In genomic region chr22:30695351-30695762, GRCh38 we compare ENCODE assay signal across 10 cellular contexts. TPM values are rescaled to one million over a fixed set of nuclear protein-coding genes. Genes with fewer than 3 reads are reported as not detected.
DNase-seq lines count a peak whose midpoint lies in the region; ATAC-seq and TF ChIP-seq lines count a peak whose summit lies in the region.
"Had no signal": no experiment of that assay in that cellular context is flagged by ENCODE, and none has a peak within 500 bp of the region (broad histone marks: within the 10 kb centered on the region; RNA-seq: fewer than 3 reads in every experiment).

No MANE protein-coding gene starts in this region.

- no peaks in the 10 kb centered on the region for H3K9me3 Mint-ChIP-seq in HFFc6

- intact Hi-C loops in ascending aorta (cut with DNase I) = loop anchor here (2.0 kb wide), 1 partner anchor 61 kb away; the partner anchor contains the start of gene SLC35E4

- H3K4me3 ChIP-seq in ascending aorta (peak overlapping the region; percentile 73 to 74), iPS-18c (ENCODE audit: insufficient read depth, low read depth, low read length) (peak overlapping the region; percentile 83), skin epidermis (peak overlapping the region; percentile 39 to 71 (median 51))

- H3K4me3 Mint-ChIP-seq in HFFc6 = 0 out of 2 replicates have a peak overlapping the region, but pooled peaks have one; percentile 11

- H3K27ac Mint-ChIP-seq in HFFc6 = no peak overlapping the region

- H3K36me3 ChIP-seq in ascending aorta = no peaks in the 10 kb centered on the region
- H3K36me3 ChIP-seq: neutrophil, SJSA1 had no signal

- no peaks in the 10 kb centered on the region for H3K36me3 Mint-ChIP-seq in HFFc6 (ENCODE audit: low read depth)

- H3K27ac ChIP-seq in ascending aorta (no peak overlapping the region), skin epidermis (peak overlapping the region in 7 of 21 experiments; percentile 0 to 72 (median 39))
- H3K27ac ChIP-seq: neutrophil, SJSA1 had no signal

- ATAC-seq in GM21360 (IDR thresholded peaks at IDR 0.05; ENCODE audit: unreplicated experiment) = no peak

- H3K27me3 ChIP-seq in ascending aorta = no peaks in the 10 kb centered on the region

- H3K9me3 ChIP-seq in ascending aorta (no peaks in the 10 kb centered on the region), iPS-18c (ENCODE audit: control insufficient read depth, insufficient read depth, low read length) (no peaks in the 10 kb centered on the region)
- H3K9me3 ChIP-seq: neutrophil, SJSA1 had no signal

- H3K4me1 Mint-ChIP-seq in HFFc6 (ENCODE audit: low read depth) = no peaks in the 10 kb centered on the region

- TF ChIP-seq CTCF in HFFc6 (IDR thresholded peaks at IDR 0.05) = no peak
- TF ChIP-seq CTCF in ascending aorta (IDR thresholded peaks at IDR 0.05) = no peak

- peaks cover 44% of the 10 kb centered on the region for H3K27me3 Mint-ChIP-seq in HFFc6 (ENCODE audit: insufficient read depth)

- DNase-seq in HFFc6 (no peak), ascending aorta (ENCODE audit: low spot score in 2 of 2) (no peak), kidney glomerular epithelial cell (lab: John Stamatoyannopoulos, UW) (no peak), amniotic stem cell (lab: John Stamatoyannopoulos, UW) (no peak)
- no peak for DNase-seq in activated effector memory CD4-positive, alpha-beta T cell treated with anti-CD3 and anti-CD28 coated beads, Interleukin-2, amount 50 U/mL, for 16 hours

- peaks cover 0 to 8% of the 10 kb centered on the region in 2 donors for H3K4me1 ChIP-seq in ascending aorta

RNA-seq across cellular contexts. Expression of gene OSBP2, which starts 0.7 kb away (rescaled TPM):
- total RNA-seq in HFFc6 (2021; fragmentation: NEBNext Ultra II Directional; extraction: Animal tissue kit (Norgen Biotek cat#: 25700)) = under 1 TPM in 5 of 6 experiments, not detected in 1; 0.09 to 0.37 (median 0.28) TPM
- total RNA-seq in ascending aorta = 0.53 TPM

RNA-seq across cellular contexts. Expression of gene DUSP18, which starts 27.7 kb away (rescaled TPM):
- total RNA-seq in HFFc6 (2021; fragmentation: NEBNext Ultra II Directional; extraction: Animal tissue kit (Norgen Biotek cat#: 25700)) = 1 to 10 TPM; 4.7 to 7.3 (median 6.0) TPM
- total RNA-seq in ascending aorta = 0.21 TPM

RNA-seq across cellular contexts. Expression of gene SLC35E4, which starts 59.8 kb away (rescaled TPM):
- total RNA-seq in HFFc6 (2021; fragmentation: NEBNext Ultra II Directional; extraction: Animal tissue kit (Norgen Biotek cat#: 25700)) = 1 to 10 TPM; 4.9 to 7.4 (median 5.5) TPM
- total RNA-seq in ascending aorta = 38.1 TPM
